1 cellular context compared by ENCODE assay signal in genomic region chr11:47241740-47242400, GRCh38.
TF ChIP-seq lines count a peak whose summit lies in the region.

No MANE protein-coding gene starts in this region.

TF ChIP-seq in A549, 52 proteins besides CTCF, POLR2A, EP300 and RAD21:
- TF ChIP-seq RFX5 (IDR thresholded peaks at IDR 0.05) (no peak), JUN (IDR thresholded peaks at IDR 0.05) (peak in 1 of 2 experiments; percentile 38; a peak in 1 of 5 replicates)
